Comparison of ENCODE assay signal across 8 cellular contexts in genomic region chr18:35122586-35123224, GRCh38.
DNase-seq lines count a peak whose midpoint lies in the region; ATAC-seq and TF ChIP-seq lines count a peak whose summit lies in the region.

No MANE protein-coding gene starts in this region.

- peak overlapping the region; percentile 45 for H3K27ac ChIP-seq in left ventricle myocardium inferior (replicated peaks)

- peak; percentile 39 for TF ChIP-seq CTCF in GM10266 (IDR thresholded peaks at IDR 0.05; ENCODE audit: control insufficient read depth, insufficient read depth, low read depth, missing control alignments)
- TF ChIP-seq CTCF in left ventricle myocardium inferior (IDR thresholded peaks at IDR 0.05; ENCODE audit: borderline replicate concordance), result peak; percentile 51

- DNase-seq in GM10266 (ENCODE audit: extremely low spot score) (peak; percentile 18), NCI-H2227 treated with DMSO at 0.1 percent for 48 hours (lab: John Stamatoyannopoulos, UW) (peak; percentile 51), left ventricle myocardium inferior (no peak), HuH-7 (ENCODE audit: low spot score) (no peak), activated gamma-delta T cell treated with Interleukin-2 at 50 U/mL for 16 hours (no peak), epidermal melanocyte (ENCODE audit: insufficient read length, low spot score) (no peak), SKM-1 (lab: John Stamatoyannopoulos, UW; ENCODE audit: unreplicated experiment) (no peak)

- no peaks in the 10 kb centered on the region for H3K9me3 ChIP-seq in left ventricle myocardium inferior (replicated peaks)

- H3K27me3 ChIP-seq in left ventricle myocardium inferior (ENCODE audit: low read depth), result no peaks in the 10 kb centered on the region

- peaks cover 88% of the 10 kb centered on the region for H3K4me1 ChIP-seq in left ventricle myocardium inferior

- peak; percentile 90 for ATAC-seq in GM21423 (IDR thresholded peaks at IDR 0.05; ENCODE audit: unreplicated experiment)

- intact Hi-C loops in left ventricle myocardium inferior (cut with micrococcal nuclease), result no loop called here

- peaks cover 10% of the 10 kb centered on the region for H3K36me3 ChIP-seq in left ventricle myocardium inferior

- no peak overlapping the region for H3K4me3 ChIP-seq in left ventricle myocardium inferior

Comparison
In these comparisons a context has a peak if more than half of its experiments do, and no peak if none do; other contexts are left out.
1. DNase-seq: peak in GM10266 (single experiment) and NCI-H2227 treated with DMSO at 0.1 percent for 48 hours (single experiment); none in left ventricle myocardium inferior (single experiment), HuH-7 (single experiment), activated gamma-delta T cell treated with Interleukin-2 at 50 U/mL for 16 hours (single experiment), epidermal melanocyte (single experiment) and SKM-1 (single experiment).